In the genomic region with DNA sequence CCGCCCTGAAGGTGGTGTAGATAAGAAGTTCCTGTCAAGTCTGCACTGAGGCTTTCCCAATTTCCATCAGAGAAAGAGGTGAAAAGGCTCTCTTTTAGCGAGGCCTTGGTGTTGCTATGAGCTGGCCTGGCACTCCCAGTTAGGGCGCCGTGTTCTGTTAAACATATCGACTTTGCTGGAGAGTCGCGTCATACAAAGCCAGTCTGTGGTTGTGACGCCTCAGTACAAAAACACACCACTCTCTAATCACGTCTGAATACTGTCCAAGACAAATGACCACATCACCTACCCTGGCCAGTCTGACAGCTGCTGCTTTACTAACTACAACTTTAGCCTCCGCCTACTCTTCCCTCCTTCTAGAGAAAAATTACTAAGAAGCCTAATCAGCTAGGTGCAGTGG, we compare ENCODE assay signal across 17 cellular contexts. TPM values are rescaled to one million over a fixed set of nuclear protein-coding genes. Genes with fewer than 3 reads are reported as not detected.
A peak's percentile ranks its signal among the peaks of the same experiment; 100 is the strongest.
DNase-seq lines count a peak whose midpoint lies in the region; ATAC-seq, FAIRE-seq and TF ChIP-seq lines count a peak whose summit lies in the region.
"Had no signal": no experiment of that assay in that cellular context is flagged by ENCODE, and none has a peak within 500 bp of the region (broad histone marks: within the 10 kb centered on the region; RNA-seq: fewer than 3 reads in every experiment).

No MANE protein-coding gene starts in this region.

- H3K27ac Mint-ChIP-seq in CD14-positive monocyte (peak overlapping the region; percentile 56 to 83 (median 78)), endothelial cell (ENCODE audit: unreplicated experiment) (no peak overlapping the region)
- H3K27ac Mint-ChIP-seq in naive thymus-derived CD4-positive, alpha-beta T cell: no peak overlapping the region
- no peak overlapping the region for H3K27ac Mint-ChIP-seq in activated CD4-positive, alpha-beta memory T cell treated with anti-CD3 and anti-CD28 coated beads for 36 hours
- H3K27ac Mint-ChIP-seq: CD4-positive, alpha-beta memory T cell had no signal

- CTCF ChIA-PET in naive thymus-derived CD4-positive, alpha-beta T cell (lab: Charles Lee): interaction anchor here (0.7 kb wide), 2 partner anchors 63 to 659 kb away, joined by 3 to 8 read pairs; no protein-coding TSS in a partner anchor
- CTCF ChIA-PET in activated CD4-positive, alpha-beta memory T cell treated with anti-CD3 and anti-CD28 coated beads for 36 hours (lab: Charles Lee): no interaction called here

- H3K4me1 ChIP-seq in body of pancreas: no peaks in the 10 kb centered on the region
- no peaks in the 10 kb centered on the region for H3K4me1 ChIP-seq in naive thymus-derived CD4-positive, alpha-beta T cell (ENCODE audit: control insufficient read depth in 2 of 2, insufficient read depth in 2 of 2, low read length in 2 of 2)
- H3K4me1 ChIP-seq in pancreas: no peaks in the 10 kb centered on the region
- H3K4me1 ChIP-seq: HAP-1 had no signal

- POLR2A ChIA-PET in naive thymus-derived CD4-positive, alpha-beta T cell (lab: Charles Lee): interaction anchor here (0.7 kb wide), 1 partner anchor 8 kb away, joined by 3 read pairs; a partner anchor contains a TSS
- POLR2A ChIA-PET in activated CD4-positive, alpha-beta memory T cell treated with anti-CD3 and anti-CD28 coated beads for 36 hours (lab: Charles Lee): no interaction called here

- no peaks in the 10 kb centered on the region for H3K9me3 ChIP-seq in body of pancreas
- no peaks in the 10 kb centered on the region for H3K9me3 ChIP-seq in naive thymus-derived CD4-positive, alpha-beta T cell (ENCODE audit: control insufficient read depth in 2 of 3, low read length in 3 of 3)
- H3K9me3 ChIP-seq in pancreas: no peaks in the 10 kb centered on the region

- no peak for FAIRE-seq in pancreas (lab: Jason Lieb, UNC)
- FAIRE-seq: GM12878, H1, HepG2, HTR-8/SVneo had no signal

- WGBS in body of pancreas, 2 donors: 56 to 65% methylated on average over 10 of the region's 10 CpGs
- 60 to 62% methylated on average over 10 of the region's 10 CpGs for WGBS in pancreas, 2 donors

- H3K36me3 Mint-ChIP-seq in CD14-positive monocyte (peaks cover 4 to 8% of the 10 kb centered on the region in 2 donors), endothelial cell (ENCODE audit: low read depth, unreplicated experiment) (no peaks in the 10 kb centered on the region)
- H3K36me3 Mint-ChIP-seq in naive thymus-derived CD4-positive, alpha-beta T cell: peaks cover 0 to 4% (median 0%) of the 10 kb centered on the region in 5 donors
- no peaks in the 10 kb centered on the region for H3K36me3 Mint-ChIP-seq in activated CD4-positive, alpha-beta memory T cell treated with anti-CD3 and anti-CD28 coated beads for 36 hours
- H3K36me3 Mint-ChIP-seq: CD4-positive, alpha-beta memory T cell had no signal

- TF ChIP-seq CTCF in CD14-positive monocyte (IDR thresholded peaks at IDR 0.05) (no peak), body of pancreas (IDR thresholded peaks at IDR 0.05) (no peak), pancreas (IDR thresholded peaks at IDR 0.05) (no peak), endothelial cell (IDR thresholded peaks at IDR 0.05; ENCODE audit: unreplicated experiment) (no peak)

- peaks cover 2 to 10% (median 6%) of the 10 kb centered on the region in 7 donors for H3K9me3 Mint-ChIP-seq in CD14-positive monocyte
- peaks cover 0 to 8% (median 0%) of the 10 kb centered on the region in 11 donors for H3K9me3 Mint-ChIP-seq in naive thymus-derived CD4-positive, alpha-beta T cell
- H3K9me3 Mint-ChIP-seq in activated CD4-positive, alpha-beta memory T cell treated with anti-CD3 and anti-CD28 coated beads for 36 hours: no peaks in the 10 kb centered on the region
- no peaks in the 10 kb centered on the region for H3K9me3 Mint-ChIP-seq in endothelial cell (ENCODE audit: unreplicated experiment)

- peak; percentile 34 to 58 (median 52) for TF ChIP-seq POLR2A in body of pancreas (IDR thresholded peaks at IDR 0.05)

- intact Hi-C loops in CD14-positive monocyte (cut with micrococcal nuclease) (no loop called here), body of pancreas (cut with DNase I) (no loop called here), pancreas (cut with DNase I) (no loop called here)
- intact Hi-C loops in naive thymus-derived CD4-positive, alpha-beta T cell (cut with micrococcal nuclease): loop anchor here in 1 of 2 donors (10.0 kb wide), 1 partner anchor 1087 kb away; a partner anchor contains a TSS
- intact Hi-C loops in activated CD4-positive, alpha-beta memory T cell treated with anti-CD3 and anti-CD28 coated beads for 36 hours (cut with micrococcal nuclease): no loop called here

- H3K4me1 Mint-ChIP-seq in CD14-positive monocyte: peaks cover 39% of the 10 kb centered on the region
- peaks cover 0 to 5% (median 0%) of the 10 kb centered on the region in 7 donors for H3K4me1 Mint-ChIP-seq in naive thymus-derived CD4-positive, alpha-beta T cell
- H3K4me1 Mint-ChIP-seq in activated CD4-positive, alpha-beta memory T cell treated with anti-CD3 and anti-CD28 coated beads for 36 hours (ENCODE audit: low read depth): peaks cover 6% of the 10 kb centered on the region
- H3K4me1 Mint-ChIP-seq in endothelial cell (ENCODE audit: unreplicated experiment): peaks cover 5% of the 10 kb centered on the region
- H3K4me1 Mint-ChIP-seq: CD4-positive, alpha-beta memory T cell had no signal

- H3K4me3 Mint-ChIP-seq in CD14-positive monocyte (peak overlapping the region in 1 of 2 donors; percentile 74), endothelial cell (ENCODE audit: unreplicated experiment) (no peak overlapping the region)
- no peak overlapping the region for H3K4me3 Mint-ChIP-seq in naive thymus-derived CD4-positive, alpha-beta T cell
- H3K4me3 Mint-ChIP-seq in activated CD4-positive, alpha-beta memory T cell treated with anti-CD3 and anti-CD28 coated beads for 36 hours: no peak overlapping the region
- H3K4me3 Mint-ChIP-seq: CD4-positive, alpha-beta memory T cell had no signal

- peak overlapping the region; percentile 57 to 73 (median 65) for H3K27ac ChIP-seq in body of pancreas
- H3K27ac ChIP-seq in naive thymus-derived CD4-positive, alpha-beta T cell (ENCODE audit: low read depth, low read length): no peak overlapping the region
- peak overlapping the region in 2 of 4 donors; percentile 35 to 54 for H3K27ac ChIP-seq in pancreas

- no peak overlapping the region for H3K4me3 ChIP-seq in body of pancreas
- no peak overlapping the region for H3K4me3 ChIP-seq in naive thymus-derived CD4-positive, alpha-beta T cell (ENCODE audit: low read length)
- H3K4me3 ChIP-seq in pancreas: no peak overlapping the region
- H3K4me3 ChIP-seq: GM12878, HAP-1 had no signal

- ATAC-seq in body of pancreas: peak; percentile 97
- ATAC-seq in naive thymus-derived CD4-positive, alpha-beta T cell: peak; percentile 6
- peak in 3 of 4 donors; percentile 86 to 98 (median 94) for ATAC-seq in pancreas
- no peak for ATAC-seq in GM21786 (IDR thresholded peaks at IDR 0.05; ENCODE audit: unreplicated experiment)
- ATAC-seq: GM12878, HepG2 had no signal

- H3K36me3 ChIP-seq in body of pancreas (replicated peaks in 1 of 2; ENCODE audit: insufficient read depth in 1 of 2, low read depth in 2 of 2) (no peaks in the 10 kb centered on the region), pancreas (no peaks in the 10 kb centered on the region)
- no peaks in the 10 kb centered on the region for H3K36me3 ChIP-seq in naive thymus-derived CD4-positive, alpha-beta T cell (ENCODE audit: control insufficient read depth in 2 of 3, insufficient read depth in 3 of 3, low read length in 3 of 3)
- H3K36me3 ChIP-seq: HAP-1 had no signal

- H3K27me3 Mint-ChIP-seq in CD14-positive monocyte (ENCODE audit: low read depth in 3 of 3): peaks cover 0 to 5% (median 2%) of the 10 kb centered on the region in 3 donors
- H3K27me3 Mint-ChIP-seq in naive thymus-derived CD4-positive, alpha-beta T cell: peaks cover 0 to 42% (median 19%) of the 10 kb centered on the region in 5 donors
- H3K27me3 Mint-ChIP-seq in activated CD4-positive, alpha-beta memory T cell treated with anti-CD3 and anti-CD28 coated beads for 36 hours: peaks cover 18% of the 10 kb centered on the region
- peaks cover 3% of the 10 kb centered on the region for H3K27me3 Mint-ChIP-seq in endothelial cell (ENCODE audit: unreplicated experiment)

- H3K27me3 ChIP-seq in body of pancreas (no peaks in the 10 kb centered on the region), pancreas (no peaks in the 10 kb centered on the region)
- no peaks in the 10 kb centered on the region for H3K27me3 ChIP-seq in naive thymus-derived CD4-positive, alpha-beta T cell (ENCODE audit: control insufficient read depth in 2 of 2, insufficient read depth in 2 of 2, low read length in 2 of 2)

- DNase-seq in CD14-positive monocyte (ENCODE audit: low spot score) (no peak), body of pancreas (peak in 3 of 4 donors; percentile 62 to 82 (median 75)), pancreas (peak in 3 of 6 donors; percentile 54 to 63 (median 55)), NCI-H526 (lab: John Stamatoyannopoulos, UW) (no peak), endothelial cell (ENCODE audit: low spot score) (no peak)
- DNase-seq in naive thymus-derived CD4-positive, alpha-beta T cell: no peak
- DNase-seq in activated CD4-positive, alpha-beta memory T cell treated with anti-CD3 and anti-CD28 coated beads for 36 hours: no peak
- DNase-seq: ACHN; C1 segment of cervical spinal cord; CD4-positive, alpha-beta memory T cell; DMS79 had no signal

RNA-seq across cellular contexts. Expression of a gene that starts 8.0 kb away (rescaled TPM):
- 10 to 100 TPM; 67.9 to 71.7 TPM for polyA plus RNA-seq in CD14-positive monocyte
- 10 to 100 TPM; 51.1 to 63.9 TPM for total RNA-seq in body of pancreas
- total RNA-seq in naive thymus-derived CD4-positive, alpha-beta T cell: 10 to 100 TPM; 39.8 to 63.8 (median 48.7) TPM
- polyA plus RNA-seq in naive thymus-derived CD4-positive, alpha-beta T cell: 10 to 100 TPM; 20.9 to 26.5 TPM
- total RNA-seq in pancreas: 10 to 100 TPM; 41.6 to 69.8 (median 54.0) TPM
- polyA plus RNA-seq in pancreas: 10 to 100 TPM; 35.2 to 35.6 TPM
- total RNA-seq in activated CD4-positive, alpha-beta memory T cell treated with anti-CD3 and anti-CD28 coated beads for 36 hours: 10 to 100 TPM; 30.0 to 32.1 TPM
- total RNA-seq in endothelial cell (ENCODE audit: unreplicated experiment): 65.3 TPM

Comparison
In these comparisons a context has a peak if more than half of its experiments do, and no peak if none do; other contexts are left out.
1. DNase-seq: peak in body of pancreas (3 of 4); none in CD14-positive monocyte (single experiment), naive thymus-derived CD4-positive, alpha-beta T cell (0 of 9), NCI-H526 (0 of 2), activated CD4-positive, alpha-beta memory T cell treated with anti-CD3 and anti-CD28 coated beads for 36 hours (single experiment) and endothelial cell (single experiment).
2. H3K27ac Mint-ChIP-seq: peak in CD14-positive monocyte (7 of 7); none in naive thymus-derived CD4-positive, alpha-beta T cell (0 of 9), activated CD4-positive, alpha-beta memory T cell treated with anti-CD3 and anti-CD28 coated beads for 36 hours (single experiment) and endothelial cell (single experiment).